18 cellular contexts compared by ENCODE assay signal in the genomic region with DNA sequence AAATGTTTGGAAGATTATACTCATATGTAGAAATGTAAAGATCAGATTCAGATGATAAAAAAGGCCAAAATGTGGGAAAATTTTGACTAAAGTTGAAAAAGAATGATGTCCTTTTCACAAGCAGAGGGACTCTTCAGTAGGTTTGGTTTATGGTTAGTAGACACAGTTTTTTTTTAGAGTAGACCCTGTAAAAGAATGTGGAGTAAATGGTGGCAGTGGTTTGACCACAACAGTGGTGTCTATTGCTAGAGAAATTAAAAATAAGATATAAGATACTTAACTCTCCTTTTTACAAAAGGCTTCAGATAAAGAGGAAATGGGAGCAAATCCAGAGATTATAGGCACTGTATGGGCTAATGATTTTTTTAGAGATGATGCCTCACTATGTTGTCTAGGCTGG. TPM values are rescaled to one million over a fixed set of nuclear protein-coding genes. Genes with fewer than 3 reads are reported as not detected.
DNase-seq lines count a peak whose midpoint lies in the region; ATAC-seq and TF ChIP-seq lines count a peak whose summit lies in the region.
"Had no signal": no experiment of that assay in that cellular context is flagged by ENCODE, and none has a peak within 500 bp of the region (broad histone marks: within the 10 kb centered on the region; RNA-seq: fewer than 3 reads in every experiment).

No MANE protein-coding gene starts in this region.

- intact Hi-C loops in Caco-2 (cut with micrococcal nuclease; ENCODE audit: unreplicated experiment): no loop called here

- no peak overlapping the region for H3K4me3 ChIP-seq in Caco-2 (ENCODE audit: low read depth, low read length)
- H3K4me3 ChIP-seq: transverse colon had no signal

- peaks cover 30% of the 10 kb centered on the region for H3K4me1 ChIP-seq in Caco-2

- H3K36me3 ChIP-seq in Caco-2 (ENCODE audit: control insufficient read depth, insufficient read depth, low read length): no peaks in the 10 kb centered on the region

- H3K27me3 ChIP-seq in Caco-2 (replicated peaks; ENCODE audit: control insufficient read depth, insufficient read depth, low read length): no peaks in the 10 kb centered on the region
- H3K27me3 ChIP-seq: transverse colon had no signal

- H3K27me3 Mint-ChIP-seq in activated T-cell treated with anti-CD3 and anti-CD28 coated beads, Interleukin-2, amount 50 U/mL, for 24 hours: no peaks in the 10 kb centered on the region
- H3K27me3 Mint-ChIP-seq in T-helper 17 cell (no peaks in the 10 kb centered on the region), immature natural killer cell (ENCODE audit: low read depth in 3 of 3) (peaks cover 1 to 21% (median 2%) of the 10 kb centered on the region in 3 donors), Caco-2 (ENCODE audit: insufficient read depth, unreplicated experiment) (no peaks in the 10 kb centered on the region)

- BruUV-seq in Caco-2 (replicated peaks; lab: Mats Ljungman, UMichigan): no TSS peak

- H3K4me3 Mint-ChIP-seq in activated T-cell treated with anti-CD3 and anti-CD28 coated beads, Interleukin-2, amount 50 U/mL, for 24 hours: no peak overlapping the region
- H3K4me3 Mint-ChIP-seq in T-helper 17 cell: no peak overlapping the region
- peak overlapping the region; percentile 40 to 74 (median 68) for H3K4me3 Mint-ChIP-seq in immature natural killer cell
- H3K4me3 Mint-ChIP-seq in stimulated activated effector memory CD8-positive, alpha-beta T cell treated with anti-CD3 and anti-CD28 coated beads, Interleukin-12 subunit alpha, Interleukin-12 subunit beta, amount 100 ng/mL, for 72 hours: no peak overlapping the region
- H3K4me3 Mint-ChIP-seq in Caco-2 (ENCODE audit: unreplicated experiment): no peak overlapping the region
- H3K4me3 Mint-ChIP-seq: H9 had no signal

- peaks cover 87% of the 10 kb centered on the region for H3K4me1 Mint-ChIP-seq in activated T-cell treated with anti-CD3 and anti-CD28 coated beads, Interleukin-2, amount 50 U/mL, for 24 hours (ENCODE audit: low read depth)
- H3K4me1 Mint-ChIP-seq in T-helper 17 cell (peaks cover 48% of the 10 kb centered on the region), immature natural killer cell (peaks cover 94 to 98% of the 10 kb centered on the region in 2 donors), Caco-2 (ENCODE audit: low read depth, unreplicated experiment) (peaks cover 37% of the 10 kb centered on the region)
- H3K4me1 Mint-ChIP-seq in stimulated activated effector memory CD8-positive, alpha-beta T cell treated with anti-CD3 and anti-CD28 coated beads, Interleukin-12 subunit alpha, Interleukin-12 subunit beta, amount 100 ng/mL, for 72 hours: peaks cover 62% of the 10 kb centered on the region
- H3K4me1 Mint-ChIP-seq: H9 had no signal

- peaks cover 7% of the 10 kb centered on the region for H3K9me3 Mint-ChIP-seq in activated T-cell treated with anti-CD3 and anti-CD28 coated beads, Interleukin-2, amount 50 U/mL, for 24 hours
- H3K9me3 Mint-ChIP-seq in immature natural killer cell (no peaks in the 10 kb centered on the region), Caco-2 (ENCODE audit: unreplicated experiment) (no peaks in the 10 kb centered on the region)
- no peaks in the 10 kb centered on the region for H3K9me3 Mint-ChIP-seq in stimulated activated effector memory CD8-positive, alpha-beta T cell treated with anti-CD3 and anti-CD28 coated beads, Interleukin-12 subunit alpha, Interleukin-12 subunit beta, amount 100 ng/mL, for 72 hours

- ATAC-seq in T-helper 17 cell: no peak
- no peak for ATAC-seq in stimulated activated effector memory CD8-positive, alpha-beta T cell treated with anti-CD3 and anti-CD28 coated beads, Interleukin-12 subunit alpha, Interleukin-12 subunit beta, amount 100 ng/mL, for 72 hours
- ATAC-seq: HepG2; left ventricle myocardium superior; stimulated activated naive CD8-positive, alpha-beta T cell treated with anti-CD3 and anti-CD28 coated beads, Interleukin-15, Interleukin-2, amounts not matched to agents 100 U/mL and 50 U/mL, for 24 hours had no signal

- DNase-seq in activated T-cell treated with anti-CD3 and anti-CD28 coated beads, Interleukin-2, amount 50 U/mL, for 24 hours: no peak
- DNase-seq in activated T-cell treated with anti-CD3 and anti-CD28 coated beads for 4 hours (no peak), T-helper 17 cell (no peak), immature natural killer cell (peak in 1 of 3 donors; percentile 51), NCI-H187 treated with DMSO at 0.1 percent for 48 hours (lab: John Stamatoyannopoulos, UW) (no peak), glomerular visceral epithelial cell (ENCODE audit: extremely low spot score) (no peak), Caco-2 (no peak)
- DNase-seq in stimulated activated effector memory CD8-positive, alpha-beta T cell treated with anti-CD3 and anti-CD28 coated beads, Interleukin-12 subunit alpha, Interleukin-12 subunit beta, amount 100 ng/mL, for 72 hours (ENCODE audit: low spot score in 2 of 2): no peak
- DNase-seq: activated CD4-positive, alpha-beta T cell treated with anti-CD3 and anti-CD28 coated beads, Interleukin-2, amount 50 U/mL, for 4 hours; Calu3; H9; left ventricle myocardium superior; NCI-H510A treated with DMSO at 0.1 percent for 48 hours; NK-92 treated with Interleukin-12 subunit alpha and Interleukin-12 subunit beta, amount 100 ng/mL, for 24 hours; stimulated activated CD4-positive, alpha-beta T cell treated with anti-CD3 and anti-CD28 coated beads, Interleukin-2, amount 100 ng/mL, for 24 hours; stimulated activated naive CD8-positive, alpha-beta T cell treated with anti-CD3 and anti-CD28 coated beads, Interleukin-15, Interleukin-2, amounts not matched to agents 100 U/mL and 50 U/mL, for 24 hours; transverse colon had no signal

- no peak for TF ChIP-seq CTCF in Caco-2 (IDR thresholded peaks at IDR 0.05; ENCODE audit: insufficient read depth in 1 of 2, low read depth in 1 of 2, low read length in 1 of 2, severe bottlenecking in 1 of 2, unreplicated experiment in 1 of 2)

- CTCF ChIA-PET in Caco-2 (lab: Charles Lee): no interaction called here

- peak overlapping the region; percentile 74 for H3K27ac Mint-ChIP-seq in activated T-cell treated with anti-CD3 and anti-CD28 coated beads, Interleukin-2, amount 50 U/mL, for 24 hours
- H3K27ac Mint-ChIP-seq in T-helper 17 cell (peak overlapping the region; percentile 85), immature natural killer cell (peak overlapping the region; percentile 66 to 91 (median 82)), Caco-2 (ENCODE audit: unreplicated experiment) (no peak overlapping the region)
- peak overlapping the region; percentile 81 for H3K27ac Mint-ChIP-seq in stimulated activated effector memory CD8-positive, alpha-beta T cell treated with anti-CD3 and anti-CD28 coated beads, Interleukin-12 subunit alpha, Interleukin-12 subunit beta, amount 100 ng/mL, for 72 hours
- H3K27ac Mint-ChIP-seq: H9 had no signal

- peaks cover 4% of the 10 kb centered on the region for H3K9me3 ChIP-seq in T-helper 17 cell (ENCODE audit: control insufficient read depth, low read length, poor library complexity, severe bottlenecking)
- peaks cover 2% of the 10 kb centered on the region; the same call in 1 of the 2 replicates for H3K9me3 ChIP-seq in Caco-2
- H3K9me3 ChIP-seq: transverse colon had no signal

- POLR2A ChIA-PET in Caco-2 (lab: Charles Lee): interaction anchor here (0.6 kb wide), 1 partner anchor 22 kb away, joined by 3 read pairs; the partner anchor contains the start of gene RAP1B

- H3K36me3 Mint-ChIP-seq in activated T-cell treated with anti-CD3 and anti-CD28 coated beads, Interleukin-2, amount 50 U/mL, for 24 hours (ENCODE audit: low read depth): peaks cover 77% of the 10 kb centered on the region
- H3K36me3 Mint-ChIP-seq in T-helper 17 cell (ENCODE audit: low read depth) (no peaks in the 10 kb centered on the region), immature natural killer cell (peaks cover 6 to 24% (median 21%) of the 10 kb centered on the region in 3 donors), Caco-2 (ENCODE audit: insufficient read depth, unreplicated experiment) (peaks cover 41% of the 10 kb centered on the region)
- H3K36me3 Mint-ChIP-seq in stimulated activated effector memory CD8-positive, alpha-beta T cell treated with anti-CD3 and anti-CD28 coated beads, Interleukin-12 subunit alpha, Interleukin-12 subunit beta, amount 100 ng/mL, for 72 hours: peaks cover 98% of the 10 kb centered on the region

RNA-seq across cellular contexts. Expression of gene RAP1B, which starts 21.8 kb away (rescaled TPM):
- 100 to 1,000 TPM; 251 to 319 TPM for total RNA-seq in T-helper 17 cell
- polyA plus RNA-seq in immature natural killer cell: 1,000 to 10,000 TPM; 1,248 to 1,847 (median 1,256) TPM
- total RNA-seq in Caco-2 (2022): 216 and 239 TPM in 2 replicates

RNA-seq across cellular contexts. Expression of gene NUP107, which starts 54.3 kb away (rescaled TPM):
- 10 to 100 TPM; 39.2 to 42.4 TPM for total RNA-seq in T-helper 17 cell
- 10 to 100 TPM; 24.9 to 48.8 (median 42.3) TPM for polyA plus RNA-seq in immature natural killer cell
- total RNA-seq in Caco-2 (2022): 119 and 125 TPM in 2 replicates

Comparison
In these comparisons a context has a peak if more than half of its experiments do, and no peak if none do; other contexts are left out.
1. H3K4me3 Mint-ChIP-seq: peak in immature natural killer cell (5 of 5); none in activated T-cell treated with anti-CD3 and anti-CD28 coated beads, Interleukin-2, amount 50 U/mL, for 24 hours (single experiment), T-helper 17 cell (single experiment), stimulated activated effector memory CD8-positive, alpha-beta T cell treated with anti-CD3 and anti-CD28 coated beads, Interleukin-12 subunit alpha, Interleukin-12 subunit beta, amount 100 ng/mL, for 72 hours (single experiment) and Caco-2 (single experiment).